In genomic region chr15:80970018-80970657, GRCh38 we compare ENCODE assay signal across 1 cellular context.
TF ChIP-seq lines count a peak whose summit lies in the region.

No MANE protein-coding gene starts in this region.

TF ChIP-seq in K562, 482 proteins besides CTCF, POLR2A, EP300 and RAD21 (continued from another document):
- TF ChIP-seq MGA (IDR thresholded peaks at IDR 0.05), result 0 out of 2 replicates have a peak, but pooled peaks have one; percentile 20
- TF ChIP-seq MED1 (CRISPR knock-in tag; IDR thresholded peaks at IDR 0.05; ENCODE audit: borderline replicate concordance), result no peak
- 0 out of 2 replicates have a peak, but pooled peaks have one; percentile 38 for TF ChIP-seq CC2D1A (IDR thresholded peaks at IDR 0.05)
- TF ChIP-seq L3MBTL2 (IDR thresholded peaks at IDR 0.05), result peak; percentile 67
- peak; percentile 31; the same call in 1 of the 2 replicates for TF ChIP-seq ARID2 (IDR thresholded peaks at IDR 0.05)
- TF ChIP-seq STAG1 (CRISPR knock-in tag; IDR thresholded peaks at IDR 0.05; ENCODE audit: borderline replicate concordance), result peak; percentile 55; the same call in 1 of the 2 replicates
- peak; percentile 67; the same call in 1 of the 2 replicates for TF ChIP-seq MYC (IDR thresholded peaks at IDR 0.05; ENCODE audit: low read depth, low read length)
- TF ChIP-seq MYC (CRISPR knock-in tag; IDR thresholded peaks at IDR 0.05; ENCODE audit: borderline replicate concordance, low read depth), result no peak
- 0 out of 2 replicates have a peak, but pooled peaks have one; percentile 11 for TF ChIP-seq JUND (IDR thresholded peaks at IDR 0.05; ENCODE audit: borderline replicate concordance, low read depth, low read length)
- TF ChIP-seq JUND (tag; IDR thresholded peaks at IDR 0.05; ENCODE audit: borderline replicate concordance, low read depth, low read length), result no peak
